ENCODE assay signal across 8 cellular contexts in genomic region chr16:22510591-22510990, GRCh38. TPM values are rescaled to one million over a fixed set of nuclear protein-coding genes. Genes with fewer than 3 reads are reported as not detected.
DNase-seq lines count a peak whose midpoint lies in the region; ATAC-seq and TF ChIP-seq lines count a peak whose summit lies in the region.
"Not testable (repeated sequence)": the region's sequence is repeated elsewhere in the genome, so short reads cannot be mapped to it uniquely, and the experiment has no call there.

TSS of gene NPIPB5 (plus strand) at chr16:22510891. CDS start at chr16:22513802, 2,911 bp downstream.

- in situ Hi-C loops in Panc1 (cut with HindIII; ENCODE audit: low pct_unique_long_range_greater_than_20kb, low sequenced_read_pairs); transverse colon (cut with MboI; ENCODE audit: low pct_ligation_motif_present in 1 of 4, low pct_unique_long_range_greater_than_20kb in 1 of 4, low sequenced_read_pairs in 3 of 4): not testable (repeated sequence)

- H3K27me3 Mint-ChIP-seq in CD4-positive, alpha-beta memory T cell; activated T-helper 1 cell treated with anti-CD3 and anti-CD28 coated beads, Interleukin-12 subunit alpha, Interleukin-12 subunit beta, Interleukin-2, Interleukin-4 antibody, amounts not matched to agents 30 ng/mL and 10 ng/mL and 1 ng/mL, durations not matched to agents 14 hours and 24 hours and 36 hours (ENCODE audit: insufficient read depth): not testable (repeated sequence)

- not testable (repeated sequence) for DNase-seq in CD4-positive, alpha-beta memory T cell; Panc1 (ENCODE audit: low read depth, low spot score); activated T-helper 1 cell treated with anti-CD3 and anti-CD28 coated beads, Interleukin-12 subunit alpha, Interleukin-12 subunit beta, Interleukin-2, Interleukin-4 antibody, amounts not matched to agents 30 ng/mL and 10 ng/mL and 1 ng/mL, durations not matched to agents 14 hours and 24 hours and 36 hours (ENCODE audit: low spot score); dermis microvascular lymphatic vessel endothelial cell (ENCODE audit: low read depth in 2 of 2); cardiac muscle cell (ENCODE audit: low read depth in 1 of 2, low spot score in 1 of 2); lung (ENCODE audit: low spot score); posterior vena cava (ENCODE audit: low spot score); transverse colon

- TF ChIP-seq EP300 in transverse colon (IDR thresholded peaks at IDR 0.05; ENCODE audit: low read depth) = not testable (repeated sequence)

- WGBS in lung, 2 donors = no CpG with 5 or more reads among the region's 4 CpGs
- no CpG with 5 or more reads among the region's 4 CpGs for WGBS in transverse colon (ENCODE audit: low coverage in 1 of 2), 2 donors

- H3K36me3 Mint-ChIP-seq in CD4-positive, alpha-beta memory T cell; activated T-helper 1 cell treated with anti-CD3 and anti-CD28 coated beads, Interleukin-12 subunit alpha, Interleukin-12 subunit beta, Interleukin-2, Interleukin-4 antibody, amounts not matched to agents 30 ng/mL and 10 ng/mL and 1 ng/mL, durations not matched to agents 14 hours and 24 hours and 36 hours (ENCODE audit: low read depth): not testable (repeated sequence)

- H3K4me3 Mint-ChIP-seq in CD4-positive, alpha-beta memory T cell; activated T-helper 1 cell treated with anti-CD3 and anti-CD28 coated beads, Interleukin-12 subunit alpha, Interleukin-12 subunit beta, Interleukin-2, Interleukin-4 antibody, amounts not matched to agents 30 ng/mL and 10 ng/mL and 1 ng/mL, durations not matched to agents 14 hours and 24 hours and 36 hours: not testable (repeated sequence)

- not testable (repeated sequence) for H3K36me3 ChIP-seq in CD4-positive, alpha-beta memory T cell (ENCODE audit: insufficient read depth, low read length); Panc1 (ENCODE audit: control insufficient read depth, insufficient read depth, low read length); cardiac muscle cell; lung (ENCODE audit: control insufficient read depth in 2 of 2, insufficient read depth in 2 of 2, low read length in 2 of 2); transverse colon

- H3K4me1 ChIP-seq in CD4-positive, alpha-beta memory T cell (ENCODE audit: insufficient read depth, low read length); Panc1 (ENCODE audit: control insufficient read depth, insufficient read depth, low read length); cardiac muscle cell (ENCODE audit: low read depth); lung (ENCODE audit: control insufficient read depth in 2 of 2, insufficient read depth in 2 of 2, low read length in 2 of 2); transverse colon: not testable (repeated sequence)

- not testable (repeated sequence) for BruUV-seq in Panc1 (replicated peaks; lab: Mats Ljungman, UMichigan)

- not testable (repeated sequence) for H3K4me1 Mint-ChIP-seq in CD4-positive, alpha-beta memory T cell; activated T-helper 1 cell treated with anti-CD3 and anti-CD28 coated beads, Interleukin-12 subunit alpha, Interleukin-12 subunit beta, Interleukin-2, Interleukin-4 antibody, amounts not matched to agents 30 ng/mL and 10 ng/mL and 1 ng/mL, durations not matched to agents 14 hours and 24 hours and 36 hours (ENCODE audit: low read depth)

- not testable (repeated sequence) for TF ChIP-seq CTCF in Panc1 (IDR thresholded peaks at IDR 0.05); cardiac muscle cell (IDR thresholded peaks at IDR 0.05; ENCODE audit: low read depth, low read length); lung (IDR thresholded peaks at IDR 0.05; ENCODE audit: control extremely low read depth, extremely low read depth); transverse colon (IDR thresholded peaks at IDR 0.05)

- ATAC-seq in Panc1; lung (ENCODE audit: insufficient read depth, low FRiP score): not testable (repeated sequence)

- not testable (repeated sequence) for H3K9me3 ChIP-seq in CD4-positive, alpha-beta memory T cell (ENCODE audit: control insufficient read depth in 1 of 2, low read length in 2 of 2); Panc1 (ENCODE audit: control insufficient read depth, insufficient read depth, low read depth, low read length); cardiac muscle cell (ENCODE audit: low read depth); lung (ENCODE audit: control insufficient read depth in 2 of 2, insufficient read depth in 1 of 2, low read length in 1 of 2); transverse colon

- H3K27me3 ChIP-seq in CD4-positive, alpha-beta memory T cell (ENCODE audit: insufficient read depth, low read length); Panc1 (ENCODE audit: control insufficient read depth, insufficient read depth, low read length); cardiac muscle cell; lung (ENCODE audit: control insufficient read depth, insufficient read depth); transverse colon: not testable (repeated sequence)

- not testable (repeated sequence) for H3K4me3 ChIP-seq in CD4-positive, alpha-beta memory T cell (ENCODE audit: low read length in 2 of 2); Panc1 (ENCODE audit: low read depth in 2 of 2, low read length in 2 of 2); cardiac muscle cell; lung; transverse colon

- H3K27ac ChIP-seq in CD4-positive, alpha-beta memory T cell (ENCODE audit: low read depth, low read length); Panc1 (ENCODE audit: low read length); cardiac muscle cell; lung (ENCODE audit: low read depth in 1 of 2, low read length in 1 of 2); transverse colon: not testable (repeated sequence)

- not testable (repeated sequence) for H3K9me3 Mint-ChIP-seq in CD4-positive, alpha-beta memory T cell; activated T-helper 1 cell treated with anti-CD3 and anti-CD28 coated beads, Interleukin-12 subunit alpha, Interleukin-12 subunit beta, Interleukin-2, Interleukin-4 antibody, amounts not matched to agents 30 ng/mL and 10 ng/mL and 1 ng/mL, durations not matched to agents 14 hours and 24 hours and 36 hours

- CTCF ChIA-PET in CD4-positive, alpha-beta memory T cell (lab: Charles Lee; ENCODE audit: partially characterized antibody); Panc1 (lab: Charles Lee): not testable (repeated sequence)

- TF ChIP-seq POLR2A in transverse colon (IDR thresholded peaks at IDR 0.05) = not testable (repeated sequence)

- POLR2A ChIA-PET in CD4-positive, alpha-beta memory T cell (lab: Charles Lee; ENCODE audit: partially characterized antibody); Panc1 (lab: Charles Lee): not testable (repeated sequence)

- intact Hi-C loops in CD4-positive, alpha-beta memory T cell (cut with micrococcal nuclease); Panc1 (cut with micrococcal nuclease; ENCODE audit: unreplicated experiment); activated T-helper 1 cell treated with anti-CD3 and anti-CD28 coated beads, Interleukin-12 subunit alpha, Interleukin-12 subunit beta, Interleukin-2, Interleukin-4 antibody, amounts not matched to agents 30 ng/mL and 10 ng/mL and 1 ng/mL, durations not matched to agents 14 hours and 24 hours and 36 hours (cut with micrococcal nuclease); posterior vena cava (cut with DNase I); transverse colon (cut with DNase I; ENCODE audit: low total_unique reads): not testable (repeated sequence)

- not testable (repeated sequence) for H3K27ac Mint-ChIP-seq in CD4-positive, alpha-beta memory T cell; activated T-helper 1 cell treated with anti-CD3 and anti-CD28 coated beads, Interleukin-12 subunit alpha, Interleukin-12 subunit beta, Interleukin-2, Interleukin-4 antibody, amounts not matched to agents 30 ng/mL and 10 ng/mL and 1 ng/mL, durations not matched to agents 14 hours and 24 hours and 36 hours

RNA-seq across cellular contexts. Expression of gene NPIPB5, which starts in this region (rescaled TPM):
- 100 to 1,000 TPM; 294 to 387 TPM for total RNA-seq in CD4-positive, alpha-beta memory T cell
- 10 to 100 TPM in 1 of 2 donors, 1 to 10 TPM in 1; 2.1 to 26.7 TPM for polyA plus RNA-seq in CD4-positive, alpha-beta memory T cell
- total RNA-seq in Panc1 (2021; ENCODE audit: unreplicated experiment) = 145 TPM
- 50.9 TPM for polyA plus RNA-seq in Panc1 (2012; ENCODE audit: insufficient read length)
- total RNA-seq in activated T-helper 1 cell treated with anti-CD3 and anti-CD28 coated beads, Interleukin-12 subunit alpha, Interleukin-12 subunit beta, Interleukin-2, Interleukin-4 antibody, amounts not matched to agents 30 ng/mL and 10 ng/mL and 1 ng/mL, durations not matched to agents 14 hours and 24 hours and 36 hours = 366 and 367 TPM in 2 replicates
- 35.2 and 59.4 TPM in 2 replicates for total RNA-seq in dermis microvascular lymphatic vessel endothelial cell
- total RNA-seq in cardiac muscle cell = 22.5 and 48.4 TPM in 2 replicates
- 59.6 TPM in 2 replicates for polyA plus RNA-seq in cardiac muscle cell
- total RNA-seq in lung = 100 to 1,000 TPM; 226 to 338 TPM
- 100 to 1,000 TPM in 1 of 2 donors, 10 to 100 TPM in 1; 56.4 to 101 TPM for polyA plus RNA-seq in lung
- total RNA-seq in posterior vena cava = 100 to 1,000 TPM; 228 to 230 TPM
- total RNA-seq in transverse colon = 100 to 1,000 TPM; 318 to 906 (median 637) TPM
